In genomic region chr17:10875411-10875810, GRCh38 we compare ENCODE assay signal across 10 cellular contexts. TPM values are rescaled to one million over a fixed set of nuclear protein-coding genes. Genes with fewer than 3 reads are reported as not detected.
A peak's percentile ranks its signal among the peaks of the same experiment; 100 is the strongest.
DNase-seq lines count a peak whose midpoint lies in the region; ATAC-seq and TF ChIP-seq lines count a peak whose summit lies in the region.
"Had no signal": no experiment of that assay in that cellular context is flagged by ENCODE, and none has a peak within 500 bp of the region (broad histone marks: within the 10 kb centered on the region; RNA-seq: fewer than 3 reads in every experiment).

No MANE protein-coding gene starts in this region.

- no peak for TF ChIP-seq EP300 in stomach (IDR thresholded peaks at IDR 0.05)

- TF ChIP-seq POLR2A in GM18505 (IDR thresholded peaks at IDR 0.05; ENCODE audit: borderline replicate concordance, extremely low read depth, insufficient read depth, insufficient read length) (no peak), stomach (IDR thresholded peaks at IDR 0.05) (no peak)

- 34% methylated on average over 9 of the region's 9 CpGs for WGBS in liver
- WGBS in stomach, 5 donors = 18 to 36% (median 27%) methylated on average over 8 to 9 of the region's 9 CpGs

- TF ChIP-seq CTCF in activated CD8-positive, alpha-beta T cell treated with anti-CD3 and anti-CD28 coated beads for 36 hours (IDR thresholded peaks at IDR 0.05) = no peak
- TF ChIP-seq CTCF in liver (IDR thresholded peaks at IDR 0.05; ENCODE audit: low read depth, low read length, missing input control) = no peak
- no peak for TF ChIP-seq CTCF in stomach (IDR thresholded peaks at IDR 0.05)
- TF ChIP-seq CTCF in ascending aorta (IDR thresholded peaks at IDR 0.05) = no peak

- no peaks in the 10 kb centered on the region for H3K9me3 ChIP-seq in liver (ENCODE audit: control insufficient read depth in 4 of 4, low read length in 3 of 4)
- no peaks in the 10 kb centered on the region for H3K9me3 ChIP-seq in stomach
- H3K9me3 ChIP-seq in ascending aorta = no peaks in the 10 kb centered on the region

- CTCF ChIA-PET in activated CD8-positive, alpha-beta T cell treated with anti-CD3 and anti-CD28 coated beads for 36 hours (lab: Charles Lee) = interaction anchor here (0.6 to 3.3 kb wide), 19 partner anchors 9 to 1218 kb away, joined by 3 to 19 read pairs (median 4); no protein-coding TSS in a partner anchor

- H3K4me1 ChIP-seq in liver (ENCODE audit: control insufficient read depth in 4 of 4, insufficient read depth in 4 of 4, low read length in 3 of 4) = no peaks in the 10 kb centered on the region
- H3K4me1 ChIP-seq in stomach = no peaks in the 10 kb centered on the region
- no peaks in the 10 kb centered on the region for H3K4me1 ChIP-seq in ascending aorta

- ATAC-seq in activated CD8-positive, alpha-beta T cell treated with anti-CD3 and anti-CD28 coated beads for 36 hours = no peak
- no peak for ATAC-seq in GM18505 (IDR thresholded peaks at IDR 0.05; ENCODE audit: unreplicated experiment)

- peaks cover 13% of the 10 kb centered on the region for H3K27me3 Mint-ChIP-seq in activated CD8-positive, alpha-beta T cell treated with anti-CD3 and anti-CD28 coated beads for 36 hours

- DNase-seq in COLO829 (ENCODE audit: low spot score) = peak; percentile 31
- peak; percentile 26 for DNase-seq in HK-2 (ENCODE audit: unreplicated experiment)
- peak; percentile 30 for DNase-seq in activated CD8-positive, alpha-beta T cell treated with anti-CD3 and anti-CD28 coated beads for 36 hours
- DNase-seq in stomach = no peak
- DNase-seq in ascending aorta (ENCODE audit: low spot score in 2 of 2) = no peak
- no peak for DNase-seq in DMS153 (lab: John Stamatoyannopoulos, UW)
- DNase-seq: NCI-H2107 had no signal

- TF ChIP-seq RAD21 in liver (IDR thresholded peaks at IDR 0.05) = no peak

- H3K36me3 Mint-ChIP-seq in activated CD8-positive, alpha-beta T cell treated with anti-CD3 and anti-CD28 coated beads for 36 hours (ENCODE audit: low read depth) = no peaks in the 10 kb centered on the region

- H3K4me3 Mint-ChIP-seq in activated CD8-positive, alpha-beta T cell treated with anti-CD3 and anti-CD28 coated beads for 36 hours = no peak overlapping the region

- no peak overlapping the region for H3K27ac ChIP-seq in liver (ENCODE audit: low read depth in 1 of 2, low read length in 2 of 2)
- H3K27ac ChIP-seq in stomach = no peak overlapping the region
- no peak overlapping the region for H3K27ac ChIP-seq in ascending aorta

- H3K27me3 ChIP-seq in liver (ENCODE audit: control insufficient read depth in 4 of 4, insufficient read depth in 4 of 4, low read length in 3 of 4) = no peaks in the 10 kb centered on the region
- peaks cover 0 to 22% (median 8%) of the 10 kb centered on the region in 3 donors for H3K27me3 ChIP-seq in stomach
- H3K27me3 ChIP-seq in ascending aorta = no peaks in the 10 kb centered on the region

- no peaks in the 10 kb centered on the region for H3K9me3 Mint-ChIP-seq in activated CD8-positive, alpha-beta T cell treated with anti-CD3 and anti-CD28 coated beads for 36 hours

- no peaks in the 10 kb centered on the region for H3K4me1 Mint-ChIP-seq in activated CD8-positive, alpha-beta T cell treated with anti-CD3 and anti-CD28 coated beads for 36 hours (ENCODE audit: low read depth)

- POLR2A ChIA-PET in activated CD8-positive, alpha-beta T cell treated with anti-CD3 and anti-CD28 coated beads for 36 hours (lab: Charles Lee) = no interaction called here

- H3K4me3 ChIP-seq in liver (ENCODE audit: low read depth in 1 of 3, low read length in 3 of 3) (no peak overlapping the region), stomach (no peak overlapping the region), ascending aorta (no peak overlapping the region)

- H3K36me3 ChIP-seq in liver (ENCODE audit: control insufficient read depth in 4 of 4, insufficient read depth in 3 of 4, low read depth in 1 of 4, low read length in 3 of 4) (no peaks in the 10 kb centered on the region), stomach (no peaks in the 10 kb centered on the region), ascending aorta (no peaks in the 10 kb centered on the region)

- intact Hi-C loops in activated CD8-positive, alpha-beta T cell treated with anti-CD3 and anti-CD28 coated beads for 36 hours (cut with micrococcal nuclease) = loop anchor here (5.0 to 10.0 kb wide), 2 partner anchors 269 to 422 kb away; no protein-coding TSS in a partner anchor
- intact Hi-C loops in stomach (cut with DNase I; ENCODE audit: low total_unique reads) (no loop called here), ascending aorta (cut with DNase I) (no loop called here)

- H3K27ac Mint-ChIP-seq in activated CD8-positive, alpha-beta T cell treated with anti-CD3 and anti-CD28 coated beads for 36 hours = no peak overlapping the region

- no peak overlapping the region for H3K9ac ChIP-seq in liver (ENCODE audit: low read depth in 1 of 2, low read length in 2 of 2)

TF ChIP-seq in liver, 16 proteins besides CTCF, POLR2A, EP300 and RAD21:
- TF ChIP-seq FOXA1 (IDR thresholded peaks at IDR 0.05) = no peak
- TF ChIP-seq, protein P1, sequence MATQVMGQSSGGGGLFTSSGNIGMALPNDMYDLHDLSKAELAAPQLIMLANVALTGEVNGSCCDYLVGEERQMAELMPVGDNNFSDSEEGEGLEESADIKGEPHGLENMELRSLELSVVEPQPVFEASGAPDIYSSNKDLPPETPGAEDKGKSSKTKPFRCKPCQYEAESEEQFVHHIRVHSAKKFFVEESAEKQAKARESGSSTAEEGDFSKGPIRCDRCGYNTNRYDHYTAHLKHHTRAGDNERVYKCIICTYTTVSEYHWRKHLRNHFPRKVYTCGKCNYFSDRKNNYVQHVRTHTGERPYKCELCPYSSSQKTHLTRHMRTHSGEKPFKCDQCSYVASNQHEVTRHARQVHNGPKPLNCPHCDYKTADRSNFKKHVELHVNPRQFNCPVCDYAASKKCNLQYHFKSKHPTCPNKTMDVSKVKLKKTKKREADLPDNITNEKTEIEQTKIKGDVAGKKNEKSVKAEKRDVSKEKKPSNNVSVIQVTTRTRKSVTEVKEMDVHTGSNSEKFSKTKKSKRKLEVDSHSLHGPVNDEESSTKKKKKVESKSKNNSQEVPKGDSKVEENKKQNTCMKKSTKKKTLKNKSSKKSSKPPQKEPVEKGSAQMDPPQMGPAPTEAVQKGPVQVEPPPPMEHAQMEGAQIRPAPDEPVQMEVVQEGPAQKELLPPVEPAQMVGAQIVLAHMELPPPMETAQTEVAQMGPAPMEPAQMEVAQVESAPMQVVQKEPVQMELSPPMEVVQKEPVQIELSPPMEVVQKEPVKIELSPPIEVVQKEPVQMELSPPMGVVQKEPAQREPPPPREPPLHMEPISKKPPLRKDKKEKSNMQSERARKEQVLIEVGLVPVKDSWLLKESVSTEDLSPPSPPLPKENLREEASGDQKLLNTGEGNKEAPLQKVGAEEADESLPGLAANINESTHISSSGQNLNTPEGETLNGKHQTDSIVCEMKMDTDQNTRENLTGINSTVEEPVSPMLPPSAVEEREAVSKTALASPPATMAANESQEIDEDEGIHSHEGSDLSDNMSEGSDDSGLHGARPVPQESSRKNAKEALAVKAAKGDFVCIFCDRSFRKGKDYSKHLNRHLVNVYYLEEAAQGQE (IDR thresholded peaks at IDR 0.05) = peak; percentile 96

RNA-seq across cellular contexts. Expression of gene PIRT, which starts 37.5 kb away (rescaled TPM):
- not detected for total RNA-seq in activated CD8-positive, alpha-beta T cell treated with anti-CD3 and anti-CD28 coated beads for 36 hours
- not detected for total RNA-seq in liver
- polyA plus RNA-seq in liver = under 1 TPM in 1 of 2 donors, not detected in 1; 0.18 TPM
- 1 to 10 TPM in 1 of 5 donors, under 1 TPM in 1, not detected in 3; under 0.01 to 2.6 TPM for total RNA-seq in stomach
- polyA plus RNA-seq in stomach = under 1 TPM in 2 of 3 donors, not detected in 1; 0.06 to 0.55 TPM
- total RNA-seq in ascending aorta = not detected
- total RNA-seq: osteocyte had no signal

Comparison
In these comparisons a context has a peak if more than half of its experiments do, and no peak if none do; other contexts are left out.
1. DNase-seq: peak in COLO829 (single experiment), HK-2 (single experiment) and activated CD8-positive, alpha-beta T cell treated with anti-CD3 and anti-CD28 coated beads for 36 hours (single experiment); none in stomach (single experiment), ascending aorta (0 of 2) and DMS153 (single experiment).